15 cellular contexts compared by ENCODE assay signal in genomic region chr3:197225579-197225978, GRCh38.
DNase-seq lines count a peak whose midpoint lies in the region; ATAC-seq and TF ChIP-seq lines count a peak whose summit lies in the region.
"Had no signal": no experiment of that assay in that cellular context is flagged by ENCODE, and none has a peak within 500 bp of the region (broad histone marks: within the 10 kb centered on the region; RNA-seq: fewer than 3 reads in every experiment).

No MANE protein-coding gene starts in this region.

- POLR2A ChIA-PET in HEK293 (lab: Yijun Ruan, JAX): no interaction called here

- no peak overlapping the region for H3K9ac ChIP-seq in BLaER1

- TF ChIP-seq CTCF in HEK293 (tag by site-specific recombination; IDR thresholded peaks at IDR 0.05): no peak
- TF ChIP-seq CTCF in brain (conservative IDR thresholded peaks at IDR 0.05): no peak

- DNase-seq in renal cortical epithelial cell (ENCODE audit: low read depth) (peak; percentile 57), NCI-H1417 treated with DMSO at 0.1 percent for 48 hours (lab: John Stamatoyannopoulos, UW) (no peak)
- DNase-seq: Caco-2; CD8-positive, alpha-beta memory T cell; DND-41; GF-D8 had no signal

- peaks cover 98% of the 10 kb centered on the region for H4K20me1 ChIP-seq in BLaER1

- H3K36me3 ChIP-seq in BLaER1: no peaks in the 10 kb centered on the region
- H3K36me3 ChIP-seq in HEK293 (ENCODE audit: control insufficient read depth in 2 of 2, insufficient read depth in 1 of 2, low read length in 2 of 2): no peaks in the 10 kb centered on the region

- H3K27ac Mint-ChIP-seq in brain: peak overlapping the region in 4 of 5 experiments; percentile 62 to 97 (median 76)
- H3K27ac Mint-ChIP-seq: B cell; CD14-positive monocyte; CD8-positive, alpha-beta memory T cell had no signal

- no peaks in the 10 kb centered on the region for H3K36me3 Mint-ChIP-seq in brain

- H3K27ac ChIP-seq in BLaER1 (no peak overlapping the region), HEK293 (ENCODE audit: extremely low read depth, low read depth, low read length) (no peak overlapping the region)
- H3K27ac ChIP-seq: HL-60 had no signal

- H3K9me3 ChIP-seq in BLaER1: no peaks in the 10 kb centered on the region
- no peaks in the 10 kb centered on the region for H3K9me3 ChIP-seq in HEK293 (ENCODE audit: control insufficient read depth, insufficient read depth, low read depth, low read length)
- H3K9me3 ChIP-seq: Caco-2 had no signal

- H3K4me3 ChIP-seq in BLaER1 (no peak overlapping the region), HEK293 (ENCODE audit: low read depth, low read length) (no peak overlapping the region)

- H3K4me1 ChIP-seq in BLaER1: peaks cover 24% of the 10 kb centered on the region
- no peaks in the 10 kb centered on the region; the same call in 1 of the 2 replicates for H3K4me1 ChIP-seq in HEK293 (ENCODE audit: control insufficient read depth, insufficient read depth, low read length)

- H3K4me3 Mint-ChIP-seq in brain: peak overlapping the region in 4 of 5 experiments; percentile 53 to 85 (median 74)
- H3K4me3 Mint-ChIP-seq: B cell; CD14-positive monocyte; CD8-positive, alpha-beta memory T cell had no signal

- H3K27me3 Mint-ChIP-seq in brain: no peaks in the 10 kb centered on the region
- H3K27me3 Mint-ChIP-seq: B cell; CD8-positive, alpha-beta memory T cell had no signal

- H3K4me2 ChIP-seq in BLaER1: peak overlapping the region; percentile 42

- no peaks in the 10 kb centered on the region for H3K9me3 Mint-ChIP-seq in brain
- H3K9me3 Mint-ChIP-seq: CD14-positive monocyte; CD8-positive, alpha-beta memory T cell had no signal

- no peaks in the 10 kb centered on the region for H3K27me3 ChIP-seq in BLaER1

- CTCF ChIA-PET in HEK293 (lab: Yijun Ruan, JAX): interaction anchor here (0.6 to 2.0 kb wide), 5 partner anchors 14 to 284 kb away, joined by 3 to 14 read pairs (median 4); no protein-coding TSS in a partner anchor

- peaks cover 64% of the 10 kb centered on the region for H3K4me1 Mint-ChIP-seq in brain

- no peak for ATAC-seq in GM19324 (IDR thresholded peaks at IDR 0.05; ENCODE audit: low FRiP score, unreplicated experiment)
- no peak for ATAC-seq in GM19395 (IDR thresholded peaks at IDR 0.05; ENCODE audit: unreplicated experiment)
- ATAC-seq: HCT116 had no signal

TF ChIP-seq in HEK293, 187 proteins besides CTCF, POLR2A, EP300 and RAD21:
- TF ChIP-seq ZNF664 (tag by site-specific recombination; IDR thresholded peaks at IDR 0.05) (peak; percentile 95), PRDM6 (tag by site-specific recombination; IDR thresholded peaks at IDR 0.05) (no peak), ZNF16 (tag by site-specific recombination; IDR thresholded peaks at IDR 0.05; ENCODE audit: low read depth) (no peak)
